ENCODE assay signal across 15 cellular contexts in the genomic region with DNA sequence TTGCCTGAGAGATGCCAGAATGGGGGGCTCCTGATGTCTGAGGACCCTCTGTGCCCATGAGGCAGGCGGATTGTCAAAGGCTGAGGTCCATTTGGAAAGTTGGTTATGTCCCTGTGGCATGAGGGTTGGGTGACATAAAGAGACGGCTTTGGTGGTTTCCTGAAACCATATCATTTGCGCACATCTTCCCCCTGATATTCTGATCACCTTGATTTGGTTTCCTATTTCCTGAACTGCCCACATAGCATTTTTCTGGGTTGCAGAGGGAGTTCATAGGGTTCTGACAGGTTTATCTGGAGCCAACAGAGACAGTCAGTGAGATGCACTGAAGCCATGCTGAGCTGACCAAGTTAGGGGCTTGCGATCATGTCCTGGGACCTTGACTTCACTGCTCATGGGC. TPM values are rescaled to one million over a fixed set of nuclear protein-coding genes. Genes with fewer than 3 reads are reported as not detected.
"Had no signal": no experiment of that assay in that cellular context is flagged by ENCODE, and none has a peak within 500 bp of the region (broad histone marks: within the 10 kb centered on the region; RNA-seq: fewer than 3 reads in every experiment).

No MANE protein-coding gene starts in this region.

- H3K27ac ChIP-seq: suprapubic skin had no signal

- H3K9me3 Mint-ChIP-seq: activated CD4-positive, alpha-beta memory T cell treated with anti-CD3 and anti-CD28 coated beads, Interleukin-2, amount 10 ng/mL, durations not matched to agents 7 days and 5 days; natural killer cell had no signal

- H3K36me3 Mint-ChIP-seq: memory B cell, natural killer cell had no signal

- H3K4me3 Mint-ChIP-seq: activated CD4-positive, alpha-beta memory T cell treated with anti-CD3 and anti-CD28 coated beads, Interleukin-2, amount 10 ng/mL, durations not matched to agents 7 days and 5 days; activated CD4-positive, alpha-beta T cell treated with anti-CD3 and anti-CD28 coated beads for 36 hours; dendritic cell treated with granulocyte-macrophage colony-stimulating factor and Interleukin-4, amounts not matched to agents 40 ng/mL and 50 ng/mL, for 4 days; memory B cell; natural killer cell had no signal

- ATAC-seq: activated CD4-positive, alpha-beta T cell treated with anti-CD3 and anti-CD28 coated beads for 36 hours had no signal

- H3K36me3 ChIP-seq: suprapubic skin had no signal

- H3K27me3 ChIP-seq: suprapubic skin had no signal

- H3K27ac Mint-ChIP-seq: activated CD4-positive, alpha-beta memory T cell treated with anti-CD3 and anti-CD28 coated beads, Interleukin-2, amount 10 ng/mL, durations not matched to agents 7 days and 5 days; activated CD4-positive, alpha-beta T cell treated with anti-CD3 and anti-CD28 coated beads for 36 hours; dendritic cell treated with granulocyte-macrophage colony-stimulating factor and Interleukin-4, amounts not matched to agents 40 ng/mL and 50 ng/mL, for 4 days; memory B cell; natural killer cell had no signal

- H3K4me3 ChIP-seq: suprapubic skin had no signal

- DNase-seq: activated CD4-positive, alpha-beta memory T cell treated with anti-CD3 and anti-CD28 coated beads, Interleukin-2, amount 10 ng/mL, durations not matched to agents 7 days and 5 days; activated CD4-positive, alpha-beta T cell treated with anti-CD3 and anti-CD28 coated beads for 36 hours; anterior cingulate cortex; cerebellar nuclear complex; natural killer cell; stimulated activated CD4-positive, alpha-beta T cell treated with anti-CD3 and anti-CD28 coated beads, Interleukin-15, amount 100 ng/mL, for 24 hours; stimulated activated CD4-positive, alpha-beta T cell treated with anti-CD3 and anti-CD28 coated beads, Interleukin-4, amount 100 ng/mL, for 1 hour; stimulated activated naive CD4-positive, alpha-beta T cell; T1000 had no signal

- H3K9me3 ChIP-seq: suprapubic skin had no signal

RNA-seq across cellular contexts. Expression of a gene that starts 15.7 kb away (rescaled TPM):
- total RNA-seq: activated CD4-positive, alpha-beta T cell treated with anti-CD3 and anti-CD28 coated beads for 36 hours; left lobe of liver; mucosa of gallbladder; renal cortical epithelial cell had no signal
